Comparison of ENCODE assay signal across 25 cellular contexts in genomic region chr1:245232936-245233335, GRCh38.
"Had no signal": no experiment of that assay in that cellular context is flagged by ENCODE, and none has a peak within 500 bp of the region (broad histone marks: within the 10 kb centered on the region; RNA-seq: fewer than 3 reads in every experiment).

No MANE protein-coding gene starts in this region.

- H3K27ac Mint-ChIP-seq: activated CD4-positive, alpha-beta memory T cell treated with anti-CD3 and anti-CD28 coated beads, Interleukin-2, amount 10 ng/mL, durations not matched to agents 7 days and 5 days; activated CD4-positive, alpha-beta T cell treated with anti-CD3 and anti-CD28 coated beads for 36 hours; activated naive CD4-positive, alpha-beta T cell treated with anti-CD3 and anti-CD28 coated beads, Interleukin-2, amount 10 ng/mL, durations not matched to agents 7 days and 5 days; activated naive CD8-positive, alpha-beta T cell treated with anti-CD3 and anti-CD28 coated beads for 36 hours; activated T-cell treated with anti-CD3 and anti-CD28 coated beads, Interleukin-2, amount 50 U/mL, for 72 hours; activated T-helper 2 cell treated with anti-CD3 and anti-CD28 coated beads, Interferon-gamma antibody, Interleukin-2, Interleukin-4, amounts not matched to agents 10 μg/mL and 5 μg/mL and 100 μg/mL, durations not matched to agents 14 hours and 24 hours and 36 hours; T-helper 2 cell treated with Interferon-gamma antibody and Interleukin-4, amounts not matched to agents 5 μg/mL and 100 μg/mL, for 36 hours had no signal

- DNase-seq: activated CD4-positive, alpha-beta memory T cell treated with anti-CD3 and anti-CD28 coated beads, Interleukin-2, amount 10 ng/mL, durations not matched to agents 7 days and 5 days; activated CD4-positive, alpha-beta T cell treated with anti-CD3 and anti-CD28 coated beads for 36 hours; activated CD4-positive, alpha-beta T cell treated with anti-CD3 and anti-CD28 coated beads, Interleukin-2, amount 50 U/mL, for 1 hour; activated gamma-delta T cell treated with Interleukin-2 at 50 U/mL for 16 hours; activated naive CD4-positive, alpha-beta T cell treated with anti-CD3 and anti-CD28 coated beads, Interleukin-2, amount 10 ng/mL, durations not matched to agents 7 days and 5 days; activated naive CD8-positive, alpha-beta T cell treated with anti-CD3 and anti-CD28 coated beads for 36 hours; activated T-cell treated with anti-CD3 and anti-CD28 coated beads, Interleukin-2, amount 50 U/mL, for 72 hours; anterior cingulate cortex; cerebellar nuclear complex; KG1; NCI-H1048; NCI-H1694; NCI-H2029 treated with DMSO at 0.1 percent for 48 hours; NCI-H345; NCI-H510A treated with DMSO at 0.1 percent for 48 hours; NCI-H774; NK-92 treated with Interleukin-12 subunit alpha and Interleukin-12 subunit beta, amount 100 ng/mL, for 24 hours; Peyer's patch; SHP77; SW 1271 had no signal

- H3K27ac ChIP-seq: Peyer's patch, RWPE1, SJSA1 had no signal

- H3K9me3 Mint-ChIP-seq: activated CD4-positive, alpha-beta memory T cell treated with anti-CD3 and anti-CD28 coated beads, Interleukin-2, amount 10 ng/mL, durations not matched to agents 7 days and 5 days; activated naive CD4-positive, alpha-beta T cell treated with anti-CD3 and anti-CD28 coated beads, Interleukin-2, amount 10 ng/mL, durations not matched to agents 7 days and 5 days; activated naive CD8-positive, alpha-beta T cell treated with anti-CD3 and anti-CD28 coated beads for 36 hours; activated T-cell treated with anti-CD3 and anti-CD28 coated beads, Interleukin-2, amount 50 U/mL, for 72 hours; activated T-helper 2 cell treated with anti-CD3 and anti-CD28 coated beads, Interferon-gamma antibody, Interleukin-2, Interleukin-4, amounts not matched to agents 10 μg/mL and 5 μg/mL and 100 μg/mL, durations not matched to agents 14 hours and 24 hours and 36 hours; T-helper 2 cell treated with Interferon-gamma antibody and Interleukin-4, amounts not matched to agents 5 μg/mL and 100 μg/mL, for 36 hours had no signal

- H3K4me1 Mint-ChIP-seq: activated CD4-positive, alpha-beta memory T cell treated with anti-CD3 and anti-CD28 coated beads, Interleukin-2, amount 10 ng/mL, durations not matched to agents 7 days and 5 days; activated CD4-positive, alpha-beta T cell treated with anti-CD3 and anti-CD28 coated beads for 36 hours; activated naive CD4-positive, alpha-beta T cell treated with anti-CD3 and anti-CD28 coated beads, Interleukin-2, amount 10 ng/mL, durations not matched to agents 7 days and 5 days; activated naive CD8-positive, alpha-beta T cell treated with anti-CD3 and anti-CD28 coated beads for 36 hours had no signal

- H3K36me3 Mint-ChIP-seq: activated naive CD4-positive, alpha-beta T cell treated with anti-CD3 and anti-CD28 coated beads, Interleukin-2, amount 10 ng/mL, durations not matched to agents 7 days and 5 days; activated naive CD8-positive, alpha-beta T cell treated with anti-CD3 and anti-CD28 coated beads for 36 hours had no signal

- H3K4me1 ChIP-seq: Peyer's patch had no signal

- H3K27me3 Mint-ChIP-seq: activated naive CD4-positive, alpha-beta T cell treated with anti-CD3 and anti-CD28 coated beads, Interleukin-2, amount 10 ng/mL, durations not matched to agents 7 days and 5 days; activated naive CD8-positive, alpha-beta T cell treated with anti-CD3 and anti-CD28 coated beads for 36 hours had no signal

- H3K4me3 ChIP-seq: Peyer's patch, SJSA1 had no signal

- H3K4me3 Mint-ChIP-seq: activated CD4-positive, alpha-beta memory T cell treated with anti-CD3 and anti-CD28 coated beads, Interleukin-2, amount 10 ng/mL, durations not matched to agents 7 days and 5 days; activated CD4-positive, alpha-beta T cell treated with anti-CD3 and anti-CD28 coated beads for 36 hours; activated naive CD4-positive, alpha-beta T cell treated with anti-CD3 and anti-CD28 coated beads, Interleukin-2, amount 10 ng/mL, durations not matched to agents 7 days and 5 days; activated naive CD8-positive, alpha-beta T cell treated with anti-CD3 and anti-CD28 coated beads for 36 hours; activated T-cell treated with anti-CD3 and anti-CD28 coated beads, Interleukin-2, amount 50 U/mL, for 72 hours; T-helper 2 cell treated with Interferon-gamma antibody and Interleukin-4, amounts not matched to agents 5 μg/mL and 100 μg/mL, for 36 hours had no signal

- ATAC-seq: activated CD4-positive, alpha-beta T cell treated with anti-CD3 and anti-CD28 coated beads for 36 hours; activated T-cell treated with anti-CD3 and anti-CD28 coated beads, Interleukin-2, amount 50 U/mL, for 72 hours; SK-N-SH treated with all-trans-retinoic acid at 6 μM for 48 hours had no signal

- H3K27me3 ChIP-seq: Peyer's patch, SJSA1 had no signal

- H3K36me3 ChIP-seq: Peyer's patch, SJSA1 had no signal

- H3K9me3 ChIP-seq: Peyer's patch, SJSA1 had no signal
